ENCODE assay signal across 19 cellular contexts in the genomic region with DNA sequence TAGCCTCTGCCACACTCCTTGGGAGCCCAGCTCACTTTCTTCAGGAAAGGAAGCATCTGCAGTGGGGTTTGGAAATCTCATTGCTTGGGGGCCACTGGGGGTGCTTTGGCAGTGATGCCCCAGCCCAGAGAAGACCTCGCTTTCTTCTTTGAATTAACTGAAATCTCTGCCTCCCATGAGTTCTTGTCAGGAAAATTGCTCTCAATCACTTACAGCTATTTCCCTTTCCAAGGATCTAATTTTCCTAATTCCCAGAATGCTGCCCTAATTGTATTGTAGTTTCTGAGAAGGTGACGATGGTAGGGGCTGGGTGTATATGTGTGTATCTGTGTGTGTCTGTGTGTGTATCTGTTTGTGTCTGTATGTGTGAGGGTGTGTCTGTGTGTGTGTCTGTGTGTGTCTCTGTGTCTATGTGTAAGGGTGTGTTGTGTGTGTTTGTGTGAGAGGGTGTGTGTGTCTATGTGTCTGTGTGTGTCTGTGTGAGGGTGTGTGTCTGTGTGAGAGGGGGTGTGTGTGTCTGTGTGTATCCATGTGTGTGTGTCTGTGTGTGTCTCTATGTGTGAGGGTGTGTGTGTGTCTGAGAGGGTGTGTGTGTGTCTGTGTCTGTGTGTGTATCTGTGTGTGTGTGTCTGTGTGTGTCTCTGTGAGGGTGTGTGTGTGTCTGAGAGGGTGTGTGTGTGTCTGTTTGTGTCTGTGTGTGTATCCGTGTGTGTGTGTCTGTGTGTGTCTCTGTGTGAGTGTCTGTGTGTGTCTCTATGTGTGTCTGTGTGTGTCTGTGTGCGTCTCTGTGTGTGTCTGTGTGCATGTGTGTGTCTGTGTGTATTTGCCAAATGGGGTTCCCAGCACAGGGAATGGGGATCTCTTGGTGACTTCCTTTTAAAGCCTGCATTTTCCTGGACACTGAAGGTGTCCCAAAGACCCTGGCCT.
DNase-seq lines count a peak whose midpoint lies in the region; ATAC-seq, FAIRE-seq and TF ChIP-seq lines count a peak whose summit lies in the region.
"Had no signal": no experiment of that assay in that cellular context is flagged by ENCODE, and none has a peak within 500 bp of the region (broad histone marks: within the 10 kb centered on the region; RNA-seq: fewer than 3 reads in every experiment).

No MANE protein-coding gene starts in this region.

- peak; percentile 97 for FAIRE-seq in HTR-8/SVneo (lab: Jason Lieb, UNC)
- no peak for FAIRE-seq in D721Med (lab: Jason Lieb, UNC)
- FAIRE-seq: G401.6 had no signal

- no peaks in the 10 kb centered on the region for H3K4me1 ChIP-seq in endodermal cell (ENCODE audit: control insufficient read depth, insufficient read depth, low read length)
- H3K4me1 ChIP-seq: BLaER1 treated with 17β-estradiol and CSF1 and Interleukin-3, amounts not matched to agents 10 nM and 100 nM had no signal

- H3K4me1 Mint-ChIP-seq in endodermal cell: no peaks in the 10 kb centered on the region
- H3K4me1 Mint-ChIP-seq: CD8-positive, alpha-beta memory T cell had no signal

- peak overlapping the region; percentile 72 for H3K27ac ChIP-seq in C4-2B
- no peak overlapping the region for H3K27ac ChIP-seq in endodermal cell (ENCODE audit: low read depth, low read length)
- H3K27ac ChIP-seq: BLaER1 treated with 17β-estradiol and CSF1 and Interleukin-3, amounts not matched to agents 10 nM and 100 nM had no signal

- no peaks in the 10 kb centered on the region for H3K36me3 Mint-ChIP-seq in endodermal cell (ENCODE audit: low read depth)
- H3K36me3 Mint-ChIP-seq: CD8-positive, alpha-beta memory T cell had no signal

- H3K4me3 ChIP-seq in endodermal cell (ENCODE audit: low read length): no peak overlapping the region
- H3K4me3 ChIP-seq: BLaER1 treated with 17β-estradiol and CSF1 and Interleukin-3, amounts not matched to agents 10 nM and 100 nM had no signal

- H3K27me3 Mint-ChIP-seq in endodermal cell (ENCODE audit: insufficient read depth): no peaks in the 10 kb centered on the region

- peaks cover 3% of the 10 kb centered on the region for H3K9me3 Mint-ChIP-seq in endodermal cell
- H3K9me3 Mint-ChIP-seq: CD8-positive, alpha-beta memory T cell had no signal

- no peak for DNase-seq in HTR-8/SVneo (ENCODE audit: insufficient read length, low spot score)
- peak; percentile 18 for DNase-seq in endodermal cell
- DNase-seq in sciatic nerve (ENCODE audit: low spot score): peak; percentile 0
- DNase-seq in ecto neural progenitor cell (ENCODE audit: low spot score): no peak
- no peak for DNase-seq in GM03348 (ENCODE audit: low spot score)
- DNase-seq in D721Med (ENCODE audit: insufficient read length, low spot score): no peak
- DNase-seq: CD8-positive, alpha-beta memory T cell; KBM-7; NCI-H1105 treated with DMSO at 0.1 percent for 48 hours; NCI-H1694; NCI-H2081 treated with DMSO at 0.1 percent for 48 hours; NCI-H510A; NCI-H774; SHP77 treated with DMSO at 0.1 percent for 48 hours; SK-N-SH had no signal

- no peak overlapping the region for H3K4me3 Mint-ChIP-seq in endodermal cell
- H3K4me3 Mint-ChIP-seq: CD8-positive, alpha-beta memory T cell had no signal

- no peak for TF ChIP-seq CTCF in C4-2B (conservative IDR thresholded peaks at IDR 0.05)
- TF ChIP-seq CTCF in endodermal cell (conservative IDR thresholded peaks at IDR 0.05): no peak
- no peak for TF ChIP-seq CTCF in D721Med (IDR thresholded peaks at IDR 0.05; ENCODE audit: insufficient read depth, missing control alignments)

- ATAC-seq in sciatic nerve: no peak
- ATAC-seq: HCT116 had no signal

- no peak overlapping the region for H3K27ac Mint-ChIP-seq in endodermal cell
- H3K27ac Mint-ChIP-seq: CD8-positive, alpha-beta memory T cell had no signal

- intact Hi-C loops in sciatic nerve (cut with DNase I): no loop called here

- no peaks in the 10 kb centered on the region for H3K9me3 ChIP-seq in endodermal cell (ENCODE audit: control insufficient read depth, low read length)
- H3K9me3 ChIP-seq: SK-N-SH had no signal

- 88 to 91% methylated on average over 3 to 4 of the region's 4 CpGs for WGBS in endodermal cell (ENCODE audit: insufficient coverage in 1 of 2, insufficient read length in 1 of 2), 2 experiments

- no peaks in the 10 kb centered on the region for H3K27me3 ChIP-seq in endodermal cell (ENCODE audit: control insufficient read depth, insufficient read depth, low read length, poor library complexity, severe bottlenecking)
- H3K27me3 ChIP-seq: BLaER1 treated with 17β-estradiol and CSF1 and Interleukin-3, amounts not matched to agents 10 nM and 100 nM had no signal

- no peaks in the 10 kb centered on the region for H3K36me3 ChIP-seq in endodermal cell (ENCODE audit: control insufficient read depth, insufficient read depth, low read length)
- H3K36me3 ChIP-seq: BLaER1 treated with 17β-estradiol and CSF1 and Interleukin-3, amounts not matched to agents 10 nM and 100 nM had no signal

- H3K9ac ChIP-seq in endodermal cell (ENCODE audit: extremely low read depth, low read length, poor library complexity, severe bottlenecking): no peak overlapping the region
- H3K9ac ChIP-seq: BLaER1 treated with 17β-estradiol and CSF1 and Interleukin-3, amounts not matched to agents 10 nM and 100 nM; SK-N-SH had no signal

Comparison
In these comparisons a context has a peak if more than half of its experiments do, and no peak if none do; other contexts are left out.
1. DNase-seq: peak in endodermal cell (single experiment) and sciatic nerve (single experiment); none in HTR-8/SVneo (single experiment), ecto neural progenitor cell (single experiment), GM03348 (single experiment) and D721Med (single experiment).